ENCODE assay signal across 15 cellular contexts in the genomic region with DNA sequence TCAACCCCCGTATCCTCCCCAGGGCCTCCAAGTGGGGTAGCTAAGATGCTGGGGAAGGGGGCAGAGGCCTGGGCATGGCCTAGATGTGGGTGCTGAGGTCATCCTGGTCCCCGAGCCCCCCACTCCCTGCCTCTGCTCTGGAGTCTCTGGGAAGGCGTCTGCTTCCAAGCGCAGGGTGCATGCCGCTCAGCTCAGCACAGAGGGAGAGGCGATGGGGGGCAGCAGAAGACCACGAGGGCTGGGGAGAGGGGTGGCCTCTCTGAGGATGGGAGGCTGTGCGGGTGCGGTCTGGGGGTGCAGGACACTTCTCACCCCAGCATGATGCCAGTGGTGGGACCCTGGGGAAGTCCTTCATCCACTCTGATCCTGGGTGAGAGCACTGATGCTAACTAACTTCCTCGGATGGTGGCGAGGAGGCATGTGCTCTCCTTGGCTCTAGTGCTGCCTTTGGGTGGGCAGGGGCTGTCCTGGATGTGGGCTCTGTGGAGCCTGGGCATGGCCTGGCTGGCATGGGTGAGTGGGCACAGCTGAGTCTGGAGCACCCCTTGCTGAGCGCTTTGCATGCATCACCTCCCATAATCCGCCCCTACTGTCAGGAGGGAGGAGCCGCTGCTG. TPM values are rescaled to one million over a fixed set of nuclear protein-coding genes. Genes with fewer than 3 reads are reported as not detected.
A peak's percentile ranks its signal among the peaks of the same experiment; 100 is the strongest.
DNase-seq lines count a peak whose midpoint lies in the region; ATAC-seq, FAIRE-seq and TF ChIP-seq lines count a peak whose summit lies in the region.
"Had no signal": no experiment of that assay in that cellular context is flagged by ENCODE, and none has a peak within 500 bp of the region (broad histone marks: within the 10 kb centered on the region; RNA-seq: fewer than 3 reads in every experiment).

No MANE protein-coding gene starts in this region.

- TF ChIP-seq CTCF in WERI-Rb-1 (IDR thresholded peaks at IDR 0.05; ENCODE audit: low read depth, low read length) = no peak
- TF ChIP-seq CTCF in kidney (IDR thresholded peaks at IDR 0.05; ENCODE audit: borderline replicate concordance, extremely low read depth, insufficient read depth) = no peak
- TF ChIP-seq CTCF in osteocyte (IDR thresholded peaks at IDR 0.05) = no peak

- H3K9ac ChIP-seq in kidney (ENCODE audit: low read length in 2 of 2) = no peak overlapping the region

- H3K4me1 ChIP-seq in kidney (ENCODE audit: control insufficient read depth in 1 of 2, insufficient read depth in 1 of 2, low read depth in 1 of 2, low read length in 2 of 2) = no peaks in the 10 kb centered on the region

- H3K36me3 ChIP-seq in WERI-Rb-1 (no peaks in the 10 kb centered on the region), kidney (ENCODE audit: control insufficient read depth in 1 of 2, insufficient read depth in 2 of 2, low read length in 2 of 2) (no peaks in the 10 kb centered on the region)

- H3K9me3 ChIP-seq in WERI-Rb-1 (ENCODE audit: severe bottlenecking) = no peaks in the 10 kb centered on the region
- H3K9me3 ChIP-seq in kidney (ENCODE audit: control insufficient read depth in 1 of 2, low read length in 2 of 2) = no peaks in the 10 kb centered on the region

- intact Hi-C loops in Right ventricle myocardium inferior (cut with DNase I) (loop anchor here (5.0 kb wide), 1 partner anchor 101 kb away; no protein-coding TSS in a partner anchor), left cardiac atrium (cut with DNase I) (loop anchor here in 1 of 2 donors (5.0 kb wide), 1 partner anchor 101 kb away; no protein-coding TSS in a partner anchor), kidney (cut with DNase I) (no loop called here), sciatic nerve (cut with DNase I) (no loop called here)

- H3K36me3 Mint-ChIP-seq in osteocyte (ENCODE audit: unreplicated experiment) = no peaks in the 10 kb centered on the region
- H3K36me3 Mint-ChIP-seq: CD4-positive, alpha-beta memory T cell had no signal

- no peaks in the 10 kb centered on the region for H3K27me3 ChIP-seq in WERI-Rb-1 (ENCODE audit: insufficient read depth, low read depth, severe bottlenecking)

- H3K27me3 Mint-ChIP-seq in osteocyte (ENCODE audit: unreplicated experiment) = no peaks in the 10 kb centered on the region
- H3K27me3 Mint-ChIP-seq: CD4-positive, alpha-beta memory T cell had no signal

- no peak overlapping the region for H3K4me3 ChIP-seq in WERI-Rb-1 (ENCODE audit: low read depth, low read length)
- H3K4me3 ChIP-seq in kidney (ENCODE audit: low read length in 2 of 2) = no peak overlapping the region
- H3K4me3 ChIP-seq: GM12878 had no signal

- DNase-seq in Right ventricle myocardium inferior (ENCODE audit: missing footprints) = peak; percentile 61
- DNase-seq in left cardiac atrium = no peak
- peak; percentile 37 for DNase-seq in WERI-Rb-1
- DNase-seq in kidney = peak; percentile 46
- no peak for DNase-seq in sciatic nerve (ENCODE audit: low spot score)
- DNase-seq in osteocyte (ENCODE audit: extremely low spot score, unreplicated experiment) = no peak
- DNase-seq in OCI-M1 (lab: John Stamatoyannopoulos, UW) = no peak
- DNase-seq: CD4-positive, alpha-beta memory T cell; DMS79 had no signal

- H3K27ac Mint-ChIP-seq in osteocyte (ENCODE audit: unreplicated experiment) = no peak overlapping the region

- H3K27ac ChIP-seq in WERI-Rb-1 = no peak overlapping the region
- H3K27ac ChIP-seq in kidney (ENCODE audit: low read depth in 2 of 2, low read length in 2 of 2) = no peak overlapping the region
- H3K27ac ChIP-seq: 22Rv1, C4-2B had no signal

- no peaks in the 10 kb centered on the region for H3K9me3 Mint-ChIP-seq in osteocyte (ENCODE audit: unreplicated experiment)
- H3K9me3 Mint-ChIP-seq: CD4-positive, alpha-beta memory T cell had no signal

- ATAC-seq in Right ventricle myocardium inferior = no peak
- ATAC-seq in left cardiac atrium = no peak
- ATAC-seq in sciatic nerve = peak; percentile 15
- no peak for ATAC-seq in HG03432 (IDR thresholded peaks at IDR 0.05; ENCODE audit: unreplicated experiment)

- no peaks in the 10 kb centered on the region for H3K4me1 Mint-ChIP-seq in osteocyte (ENCODE audit: unreplicated experiment)
- H3K4me1 Mint-ChIP-seq: CD4-positive, alpha-beta memory T cell had no signal

- H3K4me3 Mint-ChIP-seq in osteocyte (ENCODE audit: unreplicated experiment) = no peak overlapping the region
- H3K4me3 Mint-ChIP-seq: CD4-positive, alpha-beta memory T cell had no signal

- FAIRE-seq in kidney (lab: Jason Lieb, UNC) = no peak
- FAIRE-seq: GM12878, GM18507 had no signal

RNA-seq across cellular contexts. Expression of gene EFCAB8, which starts 34.6 kb away (rescaled TPM):
- 0.43 TPM for total RNA-seq in Right ventricle myocardium inferior
- under 1 TPM in 1 of 2 donors, not detected in 1; 0.18 TPM for total RNA-seq in left cardiac atrium
- 0.13 TPM for total RNA-seq in kidney
- polyA plus RNA-seq in kidney (ENCODE audit: insufficient read depth, low read depth, low replicate concordance) = not detected
- total RNA-seq in sciatic nerve = 1.1 TPM
- 0.64 and 0.97 TPM in 2 replicates for total RNA-seq in osteocyte
- total RNA-seq: HT1080 had no signal
- polyA plus RNA-seq: CD4-positive, alpha-beta memory T cell had no signal

Comparison
In these comparisons a context has a peak if more than half of its experiments do, and no peak if none do; other contexts are left out.
1. DNase-seq: peak in Right ventricle myocardium inferior (single experiment), WERI-Rb-1 (single experiment) and kidney (single experiment); none in left cardiac atrium (single experiment), sciatic nerve (single experiment), osteocyte (single experiment) and OCI-M1 (single experiment).